Comparison of ENCODE assay signal across 18 cellular contexts in the genomic region with DNA sequence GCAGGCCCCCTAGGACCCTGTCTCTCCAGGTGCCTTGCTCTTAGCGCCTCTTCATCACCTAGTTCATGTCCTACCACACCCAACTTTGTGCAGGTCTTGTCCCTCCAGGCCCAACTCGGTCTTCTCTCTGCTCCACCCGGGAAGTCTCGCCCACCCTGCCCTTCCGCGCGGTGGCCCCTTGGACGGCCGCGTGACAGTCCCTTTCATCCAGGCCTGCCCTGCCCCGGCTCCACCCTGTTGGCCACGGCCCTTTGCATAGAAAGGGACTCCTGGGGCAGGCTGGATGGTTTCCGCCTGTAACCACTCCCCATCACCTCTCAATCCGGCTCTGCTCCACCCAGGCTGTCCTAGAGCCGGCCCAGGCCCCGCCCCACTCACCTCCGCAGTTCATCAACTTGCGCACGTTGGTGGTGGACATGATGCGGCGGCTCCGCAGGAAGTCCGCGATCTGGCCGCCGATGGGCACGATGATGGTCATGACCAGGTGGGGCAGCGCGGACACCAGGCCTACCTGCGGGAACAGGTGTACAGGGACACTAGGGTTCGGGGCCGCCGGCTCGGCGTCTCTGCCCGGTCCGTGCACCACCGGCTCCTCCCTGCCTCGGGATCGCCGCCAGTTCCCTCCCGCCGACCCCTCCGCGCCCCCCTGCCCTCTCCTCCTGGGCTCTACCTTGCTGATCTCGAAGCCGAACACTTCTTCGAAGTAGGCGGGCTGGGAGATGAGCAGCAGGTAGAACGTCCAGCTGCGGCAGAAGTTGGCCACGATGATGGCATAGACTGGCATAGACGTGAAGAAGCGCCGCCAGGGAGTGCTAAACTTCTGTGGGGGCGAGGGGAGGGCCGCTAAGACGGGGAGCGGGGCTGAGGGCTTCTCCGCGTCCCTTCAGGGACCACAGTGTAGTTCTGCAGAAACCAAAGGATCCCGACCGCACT. TPM values are rescaled to one million over a fixed set of nuclear protein-coding genes. Genes with fewer than 3 reads are reported as not detected.
DNase-seq lines count a peak whose midpoint lies in the region; ATAC-seq and TF ChIP-seq lines count a peak whose summit lies in the region.
"Had no signal": no experiment of that assay in that cellular context is flagged by ENCODE, and none has a peak within 500 bp of the region (broad histone marks: within the 10 kb centered on the region; RNA-seq: fewer than 3 reads in every experiment).

No MANE protein-coding gene starts in this region.

- POLR2A ChIA-PET in GM10248 (lab: Yijun Ruan, JAX), result no interaction called here

- H3K27ac ChIP-seq in CD4-positive, CD25-positive, alpha-beta regulatory T cell (ENCODE audit: insufficient read depth, low read length, poor library complexity, severe bottlenecking), result no peak overlapping the region
- H3K27ac ChIP-seq: esophagus muscularis mucosa had no signal

- no peak overlapping the region for H3K27ac Mint-ChIP-seq in CD4-positive, CD25-positive, alpha-beta regulatory T cell
- H3K27ac Mint-ChIP-seq in activated naive CD4-positive, alpha-beta T cell treated with anti-CD3 and anti-CD28 coated beads, Interleukin-2, amount 10 ng/mL, durations not matched to agents 7 days and 5 days, result no peak overlapping the region
- H3K27ac Mint-ChIP-seq: activated T-helper 1 cell treated with anti-CD3 and anti-CD28 coated beads, Interleukin-12 subunit alpha, Interleukin-12 subunit beta, Interleukin-2, Interleukin-4 antibody, amounts not matched to agents 30 ng/mL and 10 ng/mL and 1 ng/mL, durations not matched to agents 14 hours and 24 hours and 36 hours had no signal

- H3K4me1 ChIP-seq in CD4-positive, CD25-positive, alpha-beta regulatory T cell (ENCODE audit: control insufficient read depth, insufficient read depth, low read length, poor library complexity, severe bottlenecking), result peaks cover 42% of the 10 kb centered on the region

- H3K9me3 Mint-ChIP-seq in CD4-positive, CD25-positive, alpha-beta regulatory T cell, result peaks cover 0 to 7% (median 1%) of the 10 kb centered on the region in 7 donors
- H3K9me3 Mint-ChIP-seq in activated naive CD4-positive, alpha-beta T cell treated with anti-CD3 and anti-CD28 coated beads, Interleukin-2, amount 10 ng/mL, durations not matched to agents 7 days and 5 days, result no peaks in the 10 kb centered on the region
- H3K9me3 Mint-ChIP-seq: activated T-helper 1 cell treated with anti-CD3 and anti-CD28 coated beads, Interleukin-12 subunit alpha, Interleukin-12 subunit beta, Interleukin-2, Interleukin-4 antibody, amounts not matched to agents 30 ng/mL and 10 ng/mL and 1 ng/mL, durations not matched to agents 14 hours and 24 hours and 36 hours had no signal

- CTCF ChIA-PET in GM10248 (lab: Yijun Ruan, JAX), result interaction anchor here (3.0 kb wide), 1 partner anchor 14 kb away, joined by 11 read pairs; no protein-coding TSS in a partner anchor
- CTCF ChIA-PET in activated naive CD4-positive, alpha-beta T cell treated with anti-CD3 and anti-CD28 coated beads, Interleukin-2, amount 10 ng/mL, durations not matched to agents 7 days and 5 days (lab: Charles Lee), result interaction anchor here (0.6 to 1.7 kb wide), 4 partner anchors 10 to 1118 kb away, joined by 3 to 4 read pairs (median 4); no protein-coding TSS in a partner anchor

- H3K27me3 Mint-ChIP-seq in CD4-positive, CD25-positive, alpha-beta regulatory T cell, result peaks cover 89% of the 10 kb centered on the region
- H3K27me3 Mint-ChIP-seq in activated naive CD4-positive, alpha-beta T cell treated with anti-CD3 and anti-CD28 coated beads, Interleukin-2, amount 10 ng/mL, durations not matched to agents 7 days and 5 days, result peaks cover 100% of the 10 kb centered on the region

- peaks cover 3% of the 10 kb centered on the region for H3K36me3 Mint-ChIP-seq in CD4-positive, CD25-positive, alpha-beta regulatory T cell
- H3K36me3 Mint-ChIP-seq in activated naive CD4-positive, alpha-beta T cell treated with anti-CD3 and anti-CD28 coated beads, Interleukin-2, amount 10 ng/mL, durations not matched to agents 7 days and 5 days, result peaks cover 2% of the 10 kb centered on the region

- H3K36me3 ChIP-seq in CD4-positive, CD25-positive, alpha-beta regulatory T cell (ENCODE audit: control insufficient read depth, insufficient read depth, low read length), result no peaks in the 10 kb centered on the region
- H3K36me3 ChIP-seq: esophagus muscularis mucosa had no signal

- DNase-seq in CD4-positive, CD25-positive, alpha-beta regulatory T cell, result peak in 1 of 3 donors; percentile 69
- DNase-seq in GM10248 (ENCODE audit: extremely low spot score) (peak; percentile 39), islet precursor cell (peak; percentile 75), NCI-H1048 (lab: John Stamatoyannopoulos, UW) (no peak), activated gamma-delta T cell (lab: John Stamatoyannopoulos, UW) (no peak), AG20443 (ENCODE audit: low spot score) (no peak)
- peak; percentile 71 for DNase-seq in activated naive CD4-positive, alpha-beta T cell treated with anti-CD3 and anti-CD28 coated beads, Interleukin-2, amount 10 ng/mL, durations not matched to agents 7 days and 5 days
- no peak for DNase-seq in effector CD8-positive, alpha-beta T cell (lab: John Stamatoyannopoulos, UW)
- DNase-seq: NCI-H1417, NCI-H69, Right ventricle myocardium superior had no signal

- H3K9me3 ChIP-seq in CD4-positive, CD25-positive, alpha-beta regulatory T cell (ENCODE audit: control insufficient read depth in 2 of 2, low read length in 2 of 2), result no peaks in the 10 kb centered on the region
- H3K9me3 ChIP-seq: esophagus muscularis mucosa had no signal

- peaks cover 0 to 50% (median 18%) of the 10 kb centered on the region in 4 donors for H3K4me1 Mint-ChIP-seq in CD4-positive, CD25-positive, alpha-beta regulatory T cell
- peaks cover 47% of the 10 kb centered on the region for H3K4me1 Mint-ChIP-seq in activated naive CD4-positive, alpha-beta T cell treated with anti-CD3 and anti-CD28 coated beads, Interleukin-2, amount 10 ng/mL, durations not matched to agents 7 days and 5 days

- H3K4me3 Mint-ChIP-seq in CD4-positive, CD25-positive, alpha-beta regulatory T cell, result peak overlapping the region; percentile 5 to 63 (median 46)
- H3K4me3 Mint-ChIP-seq in activated naive CD4-positive, alpha-beta T cell treated with anti-CD3 and anti-CD28 coated beads, Interleukin-2, amount 10 ng/mL, durations not matched to agents 7 days and 5 days, result peak overlapping the region; percentile 12
- H3K4me3 Mint-ChIP-seq: activated T-helper 1 cell treated with anti-CD3 and anti-CD28 coated beads, Interleukin-12 subunit alpha, Interleukin-12 subunit beta, Interleukin-2, Interleukin-4 antibody, amounts not matched to agents 30 ng/mL and 10 ng/mL and 1 ng/mL, durations not matched to agents 14 hours and 24 hours and 36 hours had no signal

- H3K27me3 ChIP-seq in CD4-positive, CD25-positive, alpha-beta regulatory T cell (ENCODE audit: control insufficient read depth, insufficient read depth, low read length), result peaks cover 31% of the 10 kb centered on the region

- no peak for TF ChIP-seq CTCF in GM10248 (IDR thresholded peaks at IDR 0.05; ENCODE audit: control extremely low read depth, extremely low read depth, low read depth, missing control alignments)

- ATAC-seq in CD4-positive, CD25-positive, alpha-beta regulatory T cell (ENCODE audit: low read depth in 2 of 2), result peak; percentile 65 to 69
- ATAC-seq: sciatic nerve had no signal

- H3K4me3 ChIP-seq in CD4-positive, CD25-positive, alpha-beta regulatory T cell (ENCODE audit: low read depth, low read length), result no peak overlapping the region
- H3K4me3 ChIP-seq: esophagus muscularis mucosa had no signal

RNA-seq across cellular contexts. Expression of a gene that starts 7.2 kb away (rescaled TPM):
- not detected for total RNA-seq in CD4-positive, CD25-positive, alpha-beta regulatory T cell
- not detected for polyA plus RNA-seq in CD4-positive, CD25-positive, alpha-beta regulatory T cell
- total RNA-seq: activated T-helper 1 cell treated with anti-CD3 and anti-CD28 coated beads, Interleukin-12 subunit alpha, Interleukin-12 subunit beta, Interleukin-2, Interleukin-4 antibody, amounts not matched to agents 30 ng/mL and 10 ng/mL and 1 ng/mL, durations not matched to agents 14 hours and 24 hours and 36 hours; cardiac septum; esophagus muscularis mucosa; HT1080; myocyte; Right ventricle myocardium superior; sciatic nerve had no signal

RNA-seq across cellular contexts. Expression of a gene that starts 8.9 kb away (rescaled TPM):
- total RNA-seq in CD4-positive, CD25-positive, alpha-beta regulatory T cell, result not detected
- not detected for polyA plus RNA-seq in CD4-positive, CD25-positive, alpha-beta regulatory T cell

RNA-seq across cellular contexts. Expression of a gene that starts 9.2 kb away (rescaled TPM):
- not detected for total RNA-seq in CD4-positive, CD25-positive, alpha-beta regulatory T cell
- not detected for polyA plus RNA-seq in CD4-positive, CD25-positive, alpha-beta regulatory T cell
- total RNA-seq: activated T-helper 1 cell treated with anti-CD3 and anti-CD28 coated beads, Interleukin-12 subunit alpha, Interleukin-12 subunit beta, Interleukin-2, Interleukin-4 antibody, amounts not matched to agents 30 ng/mL and 10 ng/mL and 1 ng/mL, durations not matched to agents 14 hours and 24 hours and 36 hours; cardiac septum; esophagus muscularis mucosa; HT1080; myocyte; Right ventricle myocardium superior; sciatic nerve had no signal
- polyA plus RNA-seq: thymus had no signal

RNA-seq across cellular contexts. Expression of a gene that starts 19.2 kb away (rescaled TPM):
- 150 TPM for total RNA-seq in CD4-positive, CD25-positive, alpha-beta regulatory T cell
- 100 to 1,000 TPM; 109 to 144 (median 118) TPM for polyA plus RNA-seq in CD4-positive, CD25-positive, alpha-beta regulatory T cell

RNA-seq across cellular contexts. Expression of a gene that starts 20.6 kb away (rescaled TPM):
- 41.0 TPM for total RNA-seq in CD4-positive, CD25-positive, alpha-beta regulatory T cell
- polyA plus RNA-seq in CD4-positive, CD25-positive, alpha-beta regulatory T cell, result 10 to 100 TPM; 32.7 to 47.1 (median 42.3) TPM

Comparison
In these comparisons a context has a peak if more than half of its experiments do, and no peak if none do; other contexts are left out.
1. DNase-seq: peak in GM10248 (single experiment), activated naive CD4-positive, alpha-beta T cell treated with anti-CD3 and anti-CD28 coated beads, Interleukin-2, amount 10 ng/mL, durations not matched to agents 7 days and 5 days (single experiment) and islet precursor cell (single experiment); none in NCI-H1048 (single experiment), activated gamma-delta T cell (single experiment), effector CD8-positive, alpha-beta T cell (single experiment) and AG20443 (single experiment).